In the genomic region with DNA sequence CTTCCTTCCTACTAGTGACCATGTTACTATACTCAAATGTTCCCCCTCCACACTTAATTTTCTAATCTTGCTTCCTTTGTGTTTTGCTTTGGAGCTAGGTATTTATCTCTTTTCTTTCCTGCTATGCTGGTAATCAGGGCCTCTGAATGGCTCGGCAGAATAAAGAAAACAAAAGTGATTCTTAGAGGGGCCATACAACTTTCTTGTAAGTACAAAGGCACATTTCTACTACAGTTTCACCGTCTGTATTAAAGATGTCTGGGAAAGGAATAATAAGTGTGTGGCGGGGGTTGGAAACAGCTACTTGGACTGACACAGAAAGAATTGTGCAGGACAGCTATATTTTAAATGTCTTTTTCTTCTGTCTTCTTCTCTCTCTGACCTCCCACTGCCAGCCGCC, we compare ENCODE assay signal across 22 cellular contexts. TPM values are rescaled to one million over a fixed set of nuclear protein-coding genes. Genes with fewer than 3 reads are reported as not detected.
"Had no signal": no experiment of that assay in that cellular context is flagged by ENCODE, and none has a peak within 500 bp of the region (broad histone marks: within the 10 kb centered on the region; RNA-seq: fewer than 3 reads in every experiment).

No MANE protein-coding gene starts in this region.

- H3K27me3 Mint-ChIP-seq: activated naive CD8-positive, alpha-beta T cell; activated T-helper 17 cell treated with anti-CD3 and anti-CD28 coated beads, Interleukin-2, amount 50 U/mL, for 72 hours; stimulated activated naive CD8-positive, alpha-beta T cell treated with anti-CD3 and anti-CD28 coated beads, Interleukin-15, Interleukin-2, amounts not matched to agents 100 ng/mL and 50 ng/mL, for 24 hours had no signal

- H3K27me3 ChIP-seq: ascending aorta, left lung, tibial artery had no signal

- H3K27ac ChIP-seq: adrenal gland, ascending aorta, left lung, pancreas, skin epidermis, tibial artery had no signal

- H3K9me3 Mint-ChIP-seq: activated T-cell treated with anti-CD3 and anti-CD28 coated beads, Interleukin-2, amount 50 U/mL, for 24 hours; activated T-helper 17 cell treated with anti-CD3 and anti-CD28 coated beads, Interleukin-2, amount 50 U/mL, for 72 hours; central memory CD8-positive, alpha-beta T cell; immature natural killer cell; stimulated activated naive CD8-positive, alpha-beta T cell treated with anti-CD3 and anti-CD28 coated beads, Interleukin-15, Interleukin-2, amounts not matched to agents 100 ng/mL and 50 ng/mL, for 24 hours; T-cell; T-helper 2 cell treated with Interferon-gamma antibody and Interleukin-4, amounts not matched to agents 5 μg/mL and 100 μg/mL, for 36 hours had no signal

- H3K4me1 Mint-ChIP-seq: activated T-helper 17 cell treated with anti-CD3 and anti-CD28 coated beads, Interleukin-2, amount 50 U/mL, for 72 hours; central memory CD8-positive, alpha-beta T cell; immature natural killer cell; T-cell had no signal

- H3K9me3 ChIP-seq: adrenal gland, ascending aorta, left lung, pancreas, tibial artery had no signal

- ATAC-seq: activated T-helper 17 cell treated with anti-CD3 and anti-CD28 coated beads, Interleukin-2, amount 50 U/mL, for 72 hours; left lung; pancreas; right cardiac atrium; T-cell had no signal

- H3K36me3 ChIP-seq: adrenal gland, ascending aorta, left lung, pancreas, tibial artery had no signal

- DNase-seq: activated CD8-positive, alpha-beta memory T cell treated with anti-CD3 and anti-CD28 coated beads, Interleukin-2, amount 50 U/mL, for 4 hours; activated T-cell treated with anti-CD3 and anti-CD28 coated beads, Interleukin-2, amount 50 U/mL, for 24 hours; adrenal gland; immature natural killer cell; left lung; pancreas; right cardiac atrium; stimulated activated CD4-positive, alpha-beta T cell treated with anti-CD3 and anti-CD28 coated beads, Interleukin-1b, Interleukin-23, amount 100 ng/mL, for 48 hours; substantia nigra; T-cell; tibial artery had no signal

- H3K4me3 Mint-ChIP-seq: activated naive CD8-positive, alpha-beta T cell; activated T-cell treated with anti-CD3 and anti-CD28 coated beads, Interleukin-2, amount 50 U/mL, for 24 hours; activated T-helper 17 cell treated with anti-CD3 and anti-CD28 coated beads, Interleukin-2, amount 50 U/mL, for 72 hours; central memory CD8-positive, alpha-beta T cell; immature natural killer cell; stimulated activated naive CD8-positive, alpha-beta T cell treated with anti-CD3 and anti-CD28 coated beads, Interleukin-15, Interleukin-2, amounts not matched to agents 100 ng/mL and 50 ng/mL, for 24 hours; T-cell; T-helper 2 cell treated with Interferon-gamma antibody and Interleukin-4, amounts not matched to agents 5 μg/mL and 100 μg/mL, for 36 hours had no signal

- H3K4me3 ChIP-seq: adrenal gland, ascending aorta, left lung, lung, pancreas, skin epidermis, tibial artery had no signal

- H3K4me1 ChIP-seq: adrenal gland, ascending aorta, left lung, pancreas, tibial artery had no signal

- H3K27ac Mint-ChIP-seq: activated naive CD8-positive, alpha-beta T cell; activated T-cell treated with anti-CD3 and anti-CD28 coated beads, Interleukin-2, amount 50 U/mL, for 24 hours; activated T-helper 17 cell treated with anti-CD3 and anti-CD28 coated beads, Interleukin-2, amount 50 U/mL, for 72 hours; immature natural killer cell; stimulated activated naive CD8-positive, alpha-beta T cell treated with anti-CD3 and anti-CD28 coated beads, Interleukin-15, Interleukin-2, amounts not matched to agents 100 ng/mL and 50 ng/mL, for 24 hours; T-cell; T-helper 2 cell treated with Interferon-gamma antibody and Interleukin-4, amounts not matched to agents 5 μg/mL and 100 μg/mL, for 36 hours had no signal

- H3K36me3 Mint-ChIP-seq: activated naive CD8-positive, alpha-beta T cell; immature natural killer cell; T-cell had no signal

RNA-seq across cellular contexts. Expression of gene GPC3, which starts 50.3 kb away (rescaled TPM):
- total RNA-seq: dermis microvascular lymphatic vessel endothelial cell, myocyte, pulmonary artery endothelial cell had no signal
- polyA plus RNA-seq: immature natural killer cell had no signal
